In genomic region chr1:154193821-154194220, GRCh38 we compare ENCODE assay signal across 1 cellular context.
TF ChIP-seq lines count a peak whose summit lies in the region.

No MANE protein-coding gene starts in this region.

TF ChIP-seq in K562, 482 proteins besides CTCF, POLR2A, EP300 and RAD21:
- peak; percentile 40 for TF ChIP-seq NFIC (IDR thresholded peaks at IDR 0.05)
- 0 out of 2 replicates have a peak, but pooled peaks have one; percentile 29 for TF ChIP-seq ZNF589 (CRISPR knock-in tag; IDR thresholded peaks at IDR 0.05; ENCODE audit: low read depth)
- no peak for TF ChIP-seq SMAD3 (CRISPR knock-in tag; conservative IDR thresholded peaks at IDR 0.05)
TF ChIP-seq in K562: peak in this region for 2.
